In genomic region chr17:30530346-30531025, GRCh38 we compare ENCODE assay signal across 22 cellular contexts. TPM values are rescaled to one million over a fixed set of nuclear protein-coding genes. Genes with fewer than 3 reads are reported as not detected.
A peak's percentile ranks its signal among the peaks of the same experiment; 100 is the strongest.
DNase-seq lines count a peak whose midpoint lies in the region; ATAC-seq and TF ChIP-seq lines count a peak whose summit lies in the region.
"Had no signal": no experiment of that assay in that cellular context is flagged by ENCODE, and none has a peak within 500 bp of the region (broad histone marks: within the 10 kb centered on the region; RNA-seq: fewer than 3 reads in every experiment).

No MANE protein-coding gene starts in this region.

- H2BK5ac ChIP-seq in trophoblast cell (ENCODE audit: low read depth, low read length, poor library complexity), result no peak overlapping the region

- no peak overlapping the region for H3K23ac ChIP-seq in trophoblast cell (ENCODE audit: low read length)

- no peak overlapping the region for H4K91ac ChIP-seq in trophoblast cell (ENCODE audit: low read depth, low read length)

- H3K4me2 ChIP-seq in trophoblast cell (ENCODE audit: low read length), result peak overlapping the region; percentile 26
- H3K4me2 ChIP-seq: BLaER1 had no signal

- H2BK120ac ChIP-seq in trophoblast cell (ENCODE audit: insufficient read depth, low read length, poor library complexity), result no peak overlapping the region

- H3K4me3 ChIP-seq in adipocyte (ENCODE audit: low read length) (no peak overlapping the region), fibroblast of the aortic adventitia (ENCODE audit: low read depth, low read length) (no peak overlapping the region), trophoblast cell (ENCODE audit: low read depth, low read length) (no peak overlapping the region), tibial artery (no peak overlapping the region)
- H3K4me3 ChIP-seq: ascending aorta, BLaER1, colonic mucosa, lung had no signal

- intact Hi-C loops in tibial artery (cut with DNase I; ENCODE audit: low total_unique reads), result no loop called here

- no peak overlapping the region for H2AFZ ChIP-seq in trophoblast cell (ENCODE audit: insufficient read depth, low read length, poor library complexity)

- TF ChIP-seq CTCF in fibroblast of the aortic adventitia (IDR thresholded peaks at IDR 0.05; ENCODE audit: insufficient read depth, low read length) (no peak), tibial artery (IDR thresholded peaks at IDR 0.05) (no peak)

- H3K79me2 ChIP-seq in trophoblast cell (ENCODE audit: control insufficient read depth, insufficient read depth, low read length, poor library complexity), result no peaks in the 10 kb centered on the region

- H4K8ac ChIP-seq in trophoblast cell (ENCODE audit: low read depth, low read length), result no peak overlapping the region

- no CpG with 5 or more reads among the region's 2 CpGs for WGBS in trophoblast cell (ENCODE audit: extremely low coverage, insufficient coverage, insufficient read length)

- no peak overlapping the region for H4K12ac ChIP-seq in trophoblast cell (ENCODE audit: low read depth, low read length)

- H3K79me1 ChIP-seq in trophoblast cell (ENCODE audit: low read length), result no peaks in the 10 kb centered on the region

- H3K4ac ChIP-seq in trophoblast cell (ENCODE audit: low read depth, low read length), result no peak overlapping the region

- no peak overlapping the region for H3K18ac ChIP-seq in trophoblast cell (ENCODE audit: low read length)

- no peak overlapping the region for H3K14ac ChIP-seq in trophoblast cell (ENCODE audit: low read length)

- H3K27me3 ChIP-seq in adipocyte (replicated peaks; ENCODE audit: control insufficient read depth, insufficient read depth, low read length) (no peaks in the 10 kb centered on the region), trophoblast cell (ENCODE audit: insufficient read depth, low read length) (no peaks in the 10 kb centered on the region), tibial artery (no peaks in the 10 kb centered on the region)
- H3K27me3 ChIP-seq: ascending aorta, BLaER1, colonic mucosa had no signal

- no peak for ATAC-seq in GM19463 (IDR thresholded peaks at IDR 0.05; ENCODE audit: unreplicated experiment)
- ATAC-seq in GM18511 (IDR thresholded peaks at IDR 0.05; ENCODE audit: unreplicated experiment), result no peak

- DNase-seq in ELR (ENCODE audit: low read depth) (peak; percentile 60), adipocyte (ENCODE audit: low read depth) (peak; percentile 26), fibroblast of the aortic adventitia (ENCODE audit: low read depth) (peak; percentile 59), trophoblast cell (peak; percentile 18 to 68), tibial artery (no peak), NCI-H345 treated with DMSO at 0.1 percent for 48 hours (lab: John Stamatoyannopoulos, UW; ENCODE audit: unreplicated experiment) (no peak)
- DNase-seq: activated CD4-positive, alpha-beta T cell treated with anti-CD3 and anti-CD28 coated beads, Interleukin-2, amount 10 ng/mL, durations not matched to agents 7 days and 5 days; activated naive CD4-positive, alpha-beta T cell treated with Interleukin-2 at 50 U/mL for 16 hours; colonic mucosa; GDM1; glutamatergic neuron; naive B cell; NCI-H1436 treated with DMSO at 0.1 percent for 48 hours; posterior cingulate gyrus; small intestine; stimulated activated CD4-positive, alpha-beta T cell treated with anti-CD3 and anti-CD28 coated beads, Interleukin-4, amount 100 ng/mL, for 24 hours; SW 1271 had no signal

- H2BK12ac ChIP-seq in trophoblast cell (ENCODE audit: low read length), result no peak overlapping the region

- H3K36me3 ChIP-seq in adipocyte (ENCODE audit: control insufficient read depth, insufficient read depth, low read length, severe bottlenecking) (no peaks in the 10 kb centered on the region), trophoblast cell (ENCODE audit: control insufficient read depth in 1 of 2, insufficient read depth in 2 of 2, low read length in 2 of 2) (no peaks in the 10 kb centered on the region), tibial artery (peaks cover 0 to 15% (median 0%) of the 10 kb centered on the region in 3 donors)
- H3K36me3 ChIP-seq: colonic mucosa had no signal

- H3K9ac ChIP-seq in adipocyte (ENCODE audit: low read length) (no peak overlapping the region), trophoblast cell (ENCODE audit: low read length) (no peak overlapping the region)
- H3K9ac ChIP-seq: BLaER1 had no signal

- H3K9me3 ChIP-seq in adipocyte (ENCODE audit: control insufficient read depth, low read length) (no peaks in the 10 kb centered on the region), trophoblast cell (ENCODE audit: insufficient read depth, low read depth, low read length) (no peaks in the 10 kb centered on the region), tibial artery (no peaks in the 10 kb centered on the region)
- H3K9me3 ChIP-seq: ascending aorta, BLaER1, colonic mucosa had no signal

- H2AK5ac ChIP-seq in trophoblast cell (ENCODE audit: low read length), result no peak overlapping the region

- H3K4me1 ChIP-seq in adipocyte (ENCODE audit: control insufficient read depth, insufficient read depth, low read length) (peaks cover 13% of the 10 kb centered on the region), trophoblast cell (ENCODE audit: control insufficient read depth in 1 of 2, insufficient read depth in 2 of 2, low read length in 2 of 2) (peaks cover 7 to 10% of the 10 kb centered on the region in 2 experiments), tibial artery (no peaks in the 10 kb centered on the region)
- H3K4me1 ChIP-seq: ascending aorta, BLaER1, colonic mucosa had no signal

- no peak overlapping the region for H3K27ac ChIP-seq in trophoblast cell (ENCODE audit: low read depth, low read length)
- no peak overlapping the region for H3K27ac ChIP-seq in tibial artery
- H3K27ac ChIP-seq: ascending aorta, BLaER1, colonic mucosa had no signal

RNA-seq across cellular contexts. Expression of gene GOSR1, which starts 53.3 kb away (rescaled TPM):
- 17.0 and 39.4 TPM in 2 replicates for total RNA-seq in fibroblast of the aortic adventitia (ENCODE audit: low replicate concordance)
- 28.4 and 30.1 TPM in 2 replicates for polyA plus RNA-seq in trophoblast cell (2013)

Comparison
In these comparisons a context has a peak if more than half of its experiments do, and no peak if none do; other contexts are left out.
1. DNase-seq: peak in ELR (single experiment), adipocyte (single experiment), fibroblast of the aortic adventitia (single experiment) and trophoblast cell (2 of 2); none in tibial artery (0 of 2) and NCI-H345 treated with DMSO at 0.1 percent for 48 hours (single experiment).